11 cellular contexts compared by ENCODE assay signal in the genomic region with DNA sequence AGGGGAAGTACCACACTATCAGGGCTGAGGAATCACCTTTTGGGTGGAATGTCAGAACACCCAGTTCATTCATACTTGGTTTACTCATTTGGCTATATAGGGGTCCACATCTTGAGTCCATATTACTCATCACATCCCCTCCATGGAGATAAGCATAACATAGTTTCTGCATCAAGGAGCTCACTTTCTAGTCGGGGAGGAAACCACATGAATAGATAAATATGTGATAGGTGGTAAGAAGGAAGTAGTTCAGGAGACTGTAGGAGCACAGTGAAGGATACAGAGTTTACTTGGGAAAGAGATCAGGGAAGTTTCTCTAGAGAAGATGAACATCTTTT. TPM values are rescaled to one million over a fixed set of nuclear protein-coding genes. Genes with fewer than 3 reads are reported as not detected.
"Had no signal": no experiment of that assay in that cellular context is flagged by ENCODE, and none has a peak within 500 bp of the region (broad histone marks: within the 10 kb centered on the region; RNA-seq: fewer than 3 reads in every experiment).

No MANE protein-coding gene starts in this region.

RNA-seq across cellular contexts. Expression of a gene that starts 4.4 kb away (rescaled TPM):
- total RNA-seq: dermis blood vessel endothelial cell, endodermal cell, endothelial cell of umbilical vein, left ventricle myocardium inferior, mesothelial cell of epicardium, myocyte, posterior vena cava had no signal
- polyA plus RNA-seq: endothelial cell of umbilical vein had no signal

RNA-seq across cellular contexts. Expression of a gene that starts 9.9 kb away (rescaled TPM):
- total RNA-seq: dermis blood vessel endothelial cell, endothelial cell of umbilical vein, left cardiac atrium, left ventricle myocardium inferior, mesothelial cell of epicardium, myocyte, posterior vena cava, right atrium auricular region had no signal
- polyA plus RNA-seq: endothelial cell of umbilical vein had no signal

RNA-seq across cellular contexts. Expression of a gene that starts 30.0 kb away (rescaled TPM):
- total RNA-seq: hepatocyte, right atrium auricular region had no signal

RNA-seq across cellular contexts. Expression of a gene that starts 57.9 kb away (rescaled TPM):
- total RNA-seq: hepatocyte, left ventricle myocardium inferior, posterior vena cava, right atrium auricular region, sigmoid colon had no signal
